In genomic region chr16:81902025-81902424, GRCh38 we compare ENCODE assay signal across 32 cellular contexts.
A peak's percentile ranks its signal among the peaks of the same experiment; 100 is the strongest.
DNase-seq lines count a peak whose midpoint lies in the region; ATAC-seq, FAIRE-seq and TF ChIP-seq lines count a peak whose summit lies in the region.
"Had no signal": no experiment of that assay in that cellular context is flagged by ENCODE, and none has a peak within 500 bp of the region (broad histone marks: within the 10 kb centered on the region; RNA-seq: fewer than 3 reads in every experiment).

No MANE protein-coding gene starts in this region.

- ATAC-seq in left lung (peak; percentile 87), GM18519 (IDR thresholded peaks at IDR 0.05; ENCODE audit: low FRiP score, unreplicated experiment) (no peak)
- no peak for ATAC-seq in natural killer cell treated with Interleukin-12 subunit alpha and Interleukin-12 subunit beta and Interleukin-15 and Interleukin-18, amount 100 ng/mL, for 72 hours
- ATAC-seq: esophagus mucosa, left colon had no signal

- TF ChIP-seq CTCF in bronchial epithelial cell (IDR thresholded peaks at IDR 0.05; ENCODE audit: insufficient read depth, low read length, severe bottlenecking), result no peak
- TF ChIP-seq CTCF in left lung (IDR thresholded peaks at IDR 0.05), result no peak

- no peak for FAIRE-seq in bronchial epithelial cell (lab: Jason Lieb, UNC)
- FAIRE-seq: G401.6 had no signal

- no peaks in the 10 kb centered on the region for H3K36me3 ChIP-seq in bronchial epithelial cell (ENCODE audit: control insufficient read depth, insufficient read depth, low read length)
- peaks cover 0 to 87% of the 10 kb centered on the region in 2 donors for H3K36me3 ChIP-seq in left lung
- H3K36me3 ChIP-seq: ovary, tibial artery had no signal

- H3K4me3 Mint-ChIP-seq in natural killer cell treated with Interleukin-12 subunit alpha and Interleukin-12 subunit beta and Interleukin-15 and Interleukin-18, amount 100 ng/mL, for 72 hours, result no peak overlapping the region
- H3K4me3 Mint-ChIP-seq: activated T-cell treated with anti-CD3 and anti-CD28 coated beads, Interleukin-2, amount 50 U/mL, for 24 hours; B cell; brain; nephron had no signal

- no peak overlapping the region for H3K27ac Mint-ChIP-seq in natural killer cell treated with Interleukin-12 subunit alpha and Interleukin-12 subunit beta and Interleukin-15 and Interleukin-18, amount 100 ng/mL, for 72 hours
- H3K27ac Mint-ChIP-seq: activated T-cell treated with anti-CD3 and anti-CD28 coated beads, Interleukin-2, amount 50 U/mL, for 24 hours; B cell; brain; IgD-negative memory B cell; nephron had no signal

- H3K4me3 ChIP-seq in bronchial epithelial cell (ENCODE audit: low read depth, low read length), result no peak overlapping the region
- no peak overlapping the region for H3K4me3 ChIP-seq in left lung
- H3K4me3 ChIP-seq: hepatocyte, ovary, PC-9, stomach, tibial artery had no signal

- no peaks in the 10 kb centered on the region for H3K27me3 Mint-ChIP-seq in natural killer cell treated with Interleukin-12 subunit alpha and Interleukin-12 subunit beta and Interleukin-15 and Interleukin-18, amount 100 ng/mL, for 72 hours
- H3K27me3 Mint-ChIP-seq: activated T-cell treated with anti-CD3 and anti-CD28 coated beads, Interleukin-2, amount 50 U/mL, for 24 hours; B cell; IgD-negative memory B cell had no signal

- peak; percentile 33 for DNase-seq in ELR (ENCODE audit: low read depth)
- peak; percentile 37 for DNase-seq in bronchial epithelial cell (ENCODE audit: low read depth)
- DNase-seq in left lung, result no peak
- peak; percentile 98 for DNase-seq in pulmonary artery endothelial cell (ENCODE audit: low read depth, low spot score)
- DNase-seq in NCI-H69 (lab: John Stamatoyannopoulos, UW), result no peak
- DNase-seq in stimulated activated naive CD4-positive, alpha-beta T cell treated with Interleukin-2 at 50 U/mL for 16 hours (lab: John Stamatoyannopoulos, UW), result no peak
- DNase-seq in natural killer cell treated with Interleukin-12 subunit alpha and Interleukin-12 subunit beta and Interleukin-15 and Interleukin-18, amount 100 ng/mL, for 72 hours (ENCODE audit: low spot score), result no peak
- DNase-seq: activated naive CD4-positive, alpha-beta T cell; activated T-cell treated with anti-CD3 and anti-CD28 coated beads, Interleukin-2, amount 50 U/mL, for 24 hours; effector memory CD4-positive, alpha-beta T cell; foreskin melanocyte; H7; NCI-H1092 treated with DMSO at 0.1 percent for 48 hours; NCI-H1930; NCI-H524; NK-92 treated with Interleukin-12 subunit alpha and Interleukin-12 subunit beta, amount 100 ng/mL, for 24 hours; ovary; Right ventricle myocardium superior; stimulated activated CD8-positive, alpha-beta memory T cell treated with anti-CD3 and anti-CD28 coated beads, Interleukin-4, amount 100 ng/mL, for 48 hours; T-helper 2 cell had no signal

- H3K36me3 Mint-ChIP-seq in natural killer cell treated with Interleukin-12 subunit alpha and Interleukin-12 subunit beta and Interleukin-15 and Interleukin-18, amount 100 ng/mL, for 72 hours, result peaks cover 4% of the 10 kb centered on the region
- H3K36me3 Mint-ChIP-seq: brain had no signal

- intact Hi-C loops in left lung (cut with DNase I), result no loop called here

- H3K27me3 ChIP-seq in bronchial epithelial cell (ENCODE audit: control insufficient read depth, insufficient read depth, low read length) (peaks cover 3% of the 10 kb centered on the region), left lung (no peaks in the 10 kb centered on the region)
- H3K27me3 ChIP-seq: hepatocyte, ovary, stomach had no signal

- H3K9me3 Mint-ChIP-seq in natural killer cell treated with Interleukin-12 subunit alpha and Interleukin-12 subunit beta and Interleukin-15 and Interleukin-18, amount 100 ng/mL, for 72 hours, result no peaks in the 10 kb centered on the region
- H3K9me3 Mint-ChIP-seq: IgD-negative memory B cell had no signal

- peak overlapping the region in 1 of 2 donors; percentile 70 for H3K27ac ChIP-seq in left lung
- H3K27ac ChIP-seq: hepatocyte, ovary, PC-9, tibial artery had no signal

- no peaks in the 10 kb centered on the region for H3K9me3 ChIP-seq in left lung
- H3K9me3 ChIP-seq: ovary, stomach, tibial artery had no signal

- peaks cover 0 to 12% of the 10 kb centered on the region in 2 donors for H3K4me1 Mint-ChIP-seq in natural killer cell treated with Interleukin-12 subunit alpha and Interleukin-12 subunit beta and Interleukin-15 and Interleukin-18, amount 100 ng/mL, for 72 hours (ENCODE audit: low read depth in 2 of 2)
- H3K4me1 Mint-ChIP-seq: B cell, brain had no signal

- H3K4me1 ChIP-seq in left lung, result peaks cover 0 to 10% of the 10 kb centered on the region in 2 donors
- H3K4me1 ChIP-seq: tibial artery had no signal

Comparison
In these comparisons a context has a peak if more than half of its experiments do, and no peak if none do; other contexts are left out.
1. DNase-seq: peak in ELR (single experiment), bronchial epithelial cell (single experiment) and pulmonary artery endothelial cell (single experiment); none in left lung (0 of 2), NCI-H69 (single experiment), stimulated activated naive CD4-positive, alpha-beta T cell treated with Interleukin-2 at 50 U/mL for 16 hours (single experiment) and natural killer cell treated with Interleukin-12 subunit alpha and Interleukin-12 subunit beta and Interleukin-15 and Interleukin-18, amount 100 ng/mL, for 72 hours (single experiment).